Comparison of ENCODE assay signal across 13 cellular contexts in the genomic region with DNA sequence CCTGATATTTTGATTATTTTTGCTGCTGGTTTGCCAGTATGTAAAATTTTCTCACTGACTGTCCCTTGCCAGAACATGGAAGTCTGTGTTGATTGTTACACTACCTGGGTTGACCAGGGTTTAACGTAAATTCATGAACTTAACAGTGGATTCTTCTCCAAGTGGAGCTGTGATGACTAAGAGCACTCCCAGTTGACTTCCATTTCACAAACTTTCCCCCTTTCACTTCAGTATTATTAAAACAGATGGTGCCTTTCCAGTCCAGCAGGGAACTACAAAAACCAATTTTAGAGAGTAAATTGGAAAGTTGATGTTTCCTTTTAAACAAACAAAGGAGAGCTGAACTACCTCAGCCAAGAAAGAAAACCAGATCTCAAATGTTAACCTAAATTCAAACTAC.
DNase-seq lines count a peak whose midpoint lies in the region; ATAC-seq and TF ChIP-seq lines count a peak whose summit lies in the region.
"Had no signal": no experiment of that assay in that cellular context is flagged by ENCODE, and none has a peak within 500 bp of the region (broad histone marks: within the 10 kb centered on the region; RNA-seq: fewer than 3 reads in every experiment).

No MANE protein-coding gene starts in this region.

- no peak overlapping the region for H3K23ac ChIP-seq in mesenchymal stem cell (ENCODE audit: low read length in 2 of 2)

- H2BK120ac ChIP-seq in mesenchymal stem cell (ENCODE audit: low read depth, low read length), result no peak overlapping the region

- no peaks in the 10 kb centered on the region; the same call in 1 of the 2 replicates for H3K4me1 ChIP-seq in HEK293 (ENCODE audit: control insufficient read depth, insufficient read depth, low read length)
- peaks cover 4% of the 10 kb centered on the region for H3K4me1 ChIP-seq in mesenchymal stem cell (ENCODE audit: control insufficient read depth, insufficient read depth, low read depth, low read length)
- H3K4me1 ChIP-seq in suprapubic skin, result peaks cover 21% of the 10 kb centered on the region
- H3K4me1 ChIP-seq: spleen had no signal

- H2BK12ac ChIP-seq in mesenchymal stem cell (ENCODE audit: low read length in 2 of 2), result peak overlapping the region in 1 of 2 experiments; percentile 45

- peaks cover 32% of the 10 kb centered on the region for H3K9me3 Mint-ChIP-seq in dendritic cell treated with granulocyte-macrophage colony-stimulating factor and Interleukin-4, amounts not matched to agents 40 ng/mL and 50 ng/mL, for 4 days

- H3K27me3 Mint-ChIP-seq in dendritic cell treated with granulocyte-macrophage colony-stimulating factor and Interleukin-4, amounts not matched to agents 40 ng/mL and 50 ng/mL, for 4 days, result peaks cover 2% of the 10 kb centered on the region

- no peak overlapping the region for H4K91ac ChIP-seq in mesenchymal stem cell (ENCODE audit: low read length)

- no peak overlapping the region for H2AFZ ChIP-seq in mesenchymal stem cell (ENCODE audit: low read depth, low read length)

- no peak overlapping the region for H3K4me3 Mint-ChIP-seq in dendritic cell treated with granulocyte-macrophage colony-stimulating factor and Interleukin-4, amounts not matched to agents 40 ng/mL and 50 ng/mL, for 4 days

- H2BK15ac ChIP-seq in mesenchymal stem cell (ENCODE audit: low read depth, poor library complexity, severe bottlenecking), result no peak overlapping the region

- H3K4me3 ChIP-seq in HEK293 (ENCODE audit: low read depth, low read length) (no peak overlapping the region), mesenchymal stem cell (ENCODE audit: insufficient read depth in 1 of 2, low read depth in 1 of 2, low read length in 2 of 2) (no peak overlapping the region), suprapubic skin (no peak overlapping the region), dorsolateral prefrontal cortex (no peak overlapping the region)
- H3K4me3 ChIP-seq: spleen had no signal

- H3K4ac ChIP-seq in mesenchymal stem cell (ENCODE audit: low read depth in 1 of 2, low read length in 2 of 2), result no peak overlapping the region

- no peak for TF ChIP-seq EP300 in suprapubic skin (IDR thresholded peaks at IDR 0.05)

- CTCF ChIA-PET in HEK293 (lab: Yijun Ruan, JAX), result no interaction called here

- peak overlapping the region; percentile 79 for H3K9ac ChIP-seq in mesenchymal stem cell (ENCODE audit: low read length)

- H3K14ac ChIP-seq in mesenchymal stem cell (ENCODE audit: low read length in 2 of 2), result no peak overlapping the region

- ATAC-seq in GM21723 (IDR thresholded peaks at IDR 0.05; ENCODE audit: unreplicated experiment), result no peak

- no peak overlapping the region for H2AK5ac ChIP-seq in mesenchymal stem cell (ENCODE audit: low read length, severe bottlenecking)

- no peak overlapping the region for H3K4me2 ChIP-seq in mesenchymal stem cell (ENCODE audit: low read length, poor library complexity, severe bottlenecking)

- no peak overlapping the region for H3K18ac ChIP-seq in mesenchymal stem cell (ENCODE audit: low read depth in 1 of 2, low read length in 2 of 2)

- no peak overlapping the region for H2BK5ac ChIP-seq in mesenchymal stem cell (ENCODE audit: low read depth, low read length, poor library complexity, severe bottlenecking)

- peak overlapping the region; percentile 91 for H3K27ac Mint-ChIP-seq in dendritic cell treated with granulocyte-macrophage colony-stimulating factor and Interleukin-4, amounts not matched to agents 40 ng/mL and 50 ng/mL, for 4 days

- no peak for TF ChIP-seq POLR2A in suprapubic skin (IDR thresholded peaks at IDR 0.05)

- 69% methylated on average over 1 of the region's 1 CpG for WGBS in mesenchymal stem cell
- 57% methylated on average over 1 of the region's 1 CpG for WGBS in suprapubic skin

- H3K36me3 ChIP-seq in HEK293 (ENCODE audit: control insufficient read depth in 2 of 2, insufficient read depth in 1 of 2, low read length in 2 of 2), result no peaks in the 10 kb centered on the region
- H3K36me3 ChIP-seq in mesenchymal stem cell (ENCODE audit: control insufficient read depth in 1 of 2, insufficient read depth in 2 of 2, low read depth in 1 of 2, low read length in 2 of 2), result no peaks in the 10 kb centered on the region
- no peaks in the 10 kb centered on the region for H3K36me3 ChIP-seq in suprapubic skin
- H3K36me3 ChIP-seq: spleen had no signal

- H3K36me3 Mint-ChIP-seq in dendritic cell treated with granulocyte-macrophage colony-stimulating factor and Interleukin-4, amounts not matched to agents 40 ng/mL and 50 ng/mL, for 4 days (ENCODE audit: low read depth), result peaks cover 14% of the 10 kb centered on the region

- peaks cover 32% of the 10 kb centered on the region for H3K4me1 Mint-ChIP-seq in dendritic cell treated with granulocyte-macrophage colony-stimulating factor and Interleukin-4, amounts not matched to agents 40 ng/mL and 50 ng/mL, for 4 days (ENCODE audit: low read depth)

- H3K9me3 ChIP-seq in HEK293 (ENCODE audit: control insufficient read depth, insufficient read depth, low read depth, low read length) (no peaks in the 10 kb centered on the region), mesenchymal stem cell (ENCODE audit: control insufficient read depth, low read length) (no peaks in the 10 kb centered on the region), suprapubic skin (no peaks in the 10 kb centered on the region)
- H3K9me3 ChIP-seq: spleen had no signal

- no peak overlapping the region for H3K27ac ChIP-seq in HEK293 (ENCODE audit: extremely low read depth, low read depth, low read length)
- no peak overlapping the region for H3K27ac ChIP-seq in mesenchymal stem cell (ENCODE audit: low read length, poor library complexity, severe bottlenecking)
- H3K27ac ChIP-seq in suprapubic skin, result peak overlapping the region; percentile 57
- peak overlapping the region in 16 of 59 donors; percentile 4 to 87 (median 70) for H3K27ac ChIP-seq in dorsolateral prefrontal cortex
- H3K27ac ChIP-seq: spleen had no signal

- no peak for TF ChIP-seq CTCF in HEK293 (tag by site-specific recombination; IDR thresholded peaks at IDR 0.05)
- no peak for TF ChIP-seq CTCF in suprapubic skin (IDR thresholded peaks at IDR 0.05)
- TF ChIP-seq CTCF in dorsolateral prefrontal cortex (IDR thresholded peaks at IDR 0.05 in 54 of 56, conservative IDR thresholded peaks at IDR 0.05 in 2 of 56; ENCODE audit: low read depth in 1 of 56, partially characterized antibody in 56 of 56), result no peak

- H3K79me1 ChIP-seq in mesenchymal stem cell (replicated peaks; ENCODE audit: low read length, poor library complexity, severe bottlenecking), result no peaks in the 10 kb centered on the region

- peak; percentile 38 for DNase-seq in mesenchymal stem cell
- no peak for DNase-seq in suprapubic skin (ENCODE audit: low spot score in 2 of 2)
- no peak for DNase-seq in dorsolateral prefrontal cortex
- DNase-seq in kidney tubule cell (ENCODE audit: low spot score), result no peak
- no peak for DNase-seq in HCEC 1CT
- DNase-seq: activated CD4-positive, CD25-positive, alpha-beta regulatory T cell treated with anti-CD3 and anti-CD28 coated beads, Interleukin-2, amount 50 U/mL, for 72 hours; activated T-cell treated with anti-CD3 and anti-CD28 coated beads for 4 hours; dermis blood vessel endothelial cell; left cardiac atrium; spleen had no signal

- intact Hi-C loops in dendritic cell treated with granulocyte-macrophage colony-stimulating factor and Interleukin-4, amounts not matched to agents 40 ng/mL and 50 ng/mL, for 4 days (cut with micrococcal nuclease), result loop anchor here (10.0 kb wide), 1 partner anchor 169 kb away; no protein-coding TSS in a partner anchor
- intact Hi-C loops in dorsolateral prefrontal cortex (cut with DNase I), result no loop called here

- H4K8ac ChIP-seq in mesenchymal stem cell (ENCODE audit: low read length), result no peak overlapping the region

- H3K27me3 ChIP-seq in mesenchymal stem cell (ENCODE audit: control insufficient read depth in 1 of 2, insufficient read depth in 1 of 2, low read length in 2 of 2) (no peaks in the 10 kb centered on the region), suprapubic skin (no peaks in the 10 kb centered on the region), dorsolateral prefrontal cortex (no peaks in the 10 kb centered on the region)
- H3K27me3 ChIP-seq: spleen had no signal

- POLR2A ChIA-PET in HEK293 (lab: Yijun Ruan, JAX), result no interaction called here

TF ChIP-seq in HEK293, 187 proteins besides CTCF, POLR2A, EP300 and RAD21:
- TF ChIP-seq ZNF155 (tag by site-specific recombination; IDR thresholded peaks at IDR 0.05), result no peak
- TF ChIP-seq PRDM1 (tag by site-specific recombination; IDR thresholded peaks at IDR 0.05), result peak; percentile 45
